ENCODE assay signal across 8 cellular contexts in genomic region chr1:153510984-153511410, GRCh38. TPM values are rescaled to one million over a fixed set of nuclear protein-coding genes. Genes with fewer than 3 reads are reported as not detected.
A peak's percentile ranks its signal among the peaks of the same experiment; 100 is the strongest.
DNase-seq lines count a peak whose midpoint lies in the region; ATAC-seq, FAIRE-seq and TF ChIP-seq lines count a peak whose summit lies in the region.

No MANE protein-coding gene starts in this region.

- ATAC-seq in A549, result peak; percentile 73 to 85

- POLR2A ChIA-PET in A549 (lab: Yijun Ruan, JAX), result no interaction called here

- 0 out of 3 replicates have a peak overlapping the region, but pooled peaks have one; percentile 12 for H3K4me2 ChIP-seq in A549

- no peak for TF ChIP-seq POLR2A in A549 (IDR thresholded peaks at IDR 0.05; ENCODE audit: low read length)

- no peak overlapping the region for H3K4me3 ChIP-seq in A549

- CTCF ChIA-PET in A549 (lab: Yijun Ruan, JAX), result interaction anchor here (0.6 to 13.0 kb wide), 69 partner anchors 10 to 762 kb away, joined by 3 to 273 read pairs (median 5); partner anchors contain the start of genes CHTOP, ILF2, PGLYRP4 and S100A1

- H3K4me1 ChIP-seq in A549, result peaks cover 43% of the 10 kb centered on the region

- peak; percentile 99 to 100 for TF ChIP-seq RAD21 in A549 (conservative IDR thresholded peaks at IDR 0.05 in 1 of 2, IDR thresholded peaks at IDR 0.05 in 1 of 2)

- no peaks in the 10 kb centered on the region for H3K9me3 ChIP-seq in A549

- 0% methylated on average over 7 of the region's 7 CpGs for WGBS in A549 (ENCODE audit: missing lambda C conversion rate)

- DNase-seq in A549 (ENCODE audit: low read depth in 1 of 2, low spot score in 1 of 2) (peak; percentile 84 to 88), GM18507 (ENCODE audit: extremely low spot score, insufficient read length, low read depth) (peak; percentile 71), NCI-H2029 treated with DMSO at 0.1 percent for 48 hours (lab: John Stamatoyannopoulos, UW) (peak; percentile 28), astrocyte of the hippocampus (ENCODE audit: low read depth, low spot score) (peak; percentile 90), iPS DF 4.7 (ENCODE audit: extremely low read depth, low spot score) (peak; percentile 72), HPDE6-E6E7 (ENCODE audit: extremely low spot score) (no peak)
- DNase-seq in stimulated activated CD4-positive, alpha-beta T cell treated with anti-CD3 and anti-CD28 coated beads, Interleukin-12 subunit alpha, Interleukin-12 subunit beta, amount 100 ng/mL, for 48 hours (ENCODE audit: low read depth in 2 of 3, low spot score in 1 of 3), result peak; percentile 58 to 81 (median 75)

- H3K27ac ChIP-seq in A549, result peak overlapping the region; percentile 72 to 87

- FAIRE-seq in A549 (lab: Jason Lieb, UNC) (no peak), GM18507 (lab: Jason Lieb, UNC) (peak; percentile 76), TTC549 (lab: Jason Lieb, UNC) (peak; percentile 83)

- TF ChIP-seq EP300 in A549 (IDR thresholded peaks at IDR 0.05), result no peak

- TF ChIP-seq CTCF in A549 (IDR thresholded peaks at IDR 0.05), result peak; percentile 94

TF ChIP-seq in A549, 52 proteins besides CTCF, POLR2A, EP300 and RAD21:
- TF ChIP-seq MYC (IDR thresholded peaks at IDR 0.05; ENCODE audit: borderline replicate concordance, low read length) (peak; percentile 96), E2F6 (IDR thresholded peaks at IDR 0.05; ENCODE audit: borderline replicate concordance, low read depth) (peak; percentile 76), JUN (IDR thresholded peaks at IDR 0.05) (no peak), USF2 (IDR thresholded peaks at IDR 0.05) (peak; percentile 53), MAX (IDR thresholded peaks at IDR 0.05) (peak; percentile 99), ESRRA (IDR thresholded peaks at IDR 0.05; ENCODE audit: borderline replicate concordance, low read length) (no peak), ZNF302 (CRISPR knock-in tag; IDR thresholded peaks at IDR 0.05) (0 out of 2 replicates have a peak, but pooled peaks have one; percentile 4), GATA3 (IDR thresholded peaks at IDR 0.05; ENCODE audit: borderline replicate concordance) (no peak), SMC3 (IDR thresholded peaks at IDR 0.05) (peak; percentile 97), ATOH8 (CRISPR knock-in tag; IDR thresholded peaks at IDR 0.05; ENCODE audit: low read depth) (0 out of 2 replicates have a peak, but pooled peaks have one; percentile 51)

RNA-seq across cellular contexts. Expression of gene S100A6, which starts 24.8 kb away (rescaled TPM):
- 898 and 1,226 TPM in 2 replicates for polyA plus RNA-seq in A549 (2011; rRNA removed)
- polyA plus RNA-seq in A549 (2012; cell fraction: cytosol; rRNA removed), result 1,879 and 1,929 TPM in 2 replicates
- 562 and 1,121 TPM in 2 replicates for polyA plus RNA-seq in A549 (2012; cell fraction: nucleus; rRNA removed)
- 2,810 to 4,567 TPM (median 3,552 TPM) in 3 replicates for polyA plus RNA-seq in A549 (2017; fragmentation: RNase III; extraction: RNeasy Plus Mini Kit Qiagen cat#74134 plus additional on column Dnase treatment)
- polyA minus RNA-seq in A549 (2011; rRNA and poly(A)+ RNA removed), result 472 and 476 TPM in 2 replicates

RNA-seq across cellular contexts. Expression of gene S100A5, which starts 29.7 kb away (rescaled TPM):
- 0.48 and 0.68 TPM in 2 replicates for polyA plus RNA-seq in A549 (2011; rRNA removed)
- 0.52 and 1.1 TPM in 2 replicates for polyA plus RNA-seq in A549 (2012; cell fraction: cytosol; rRNA removed)
- 0.92 and 1.3 TPM in 2 replicates for polyA plus RNA-seq in A549 (2012; cell fraction: nucleus; rRNA removed)
- polyA plus RNA-seq in A549 (2017; fragmentation: RNase III; extraction: RNeasy Plus Mini Kit Qiagen cat#74134 plus additional on column Dnase treatment), result 0.17 to 0.57 TPM (median 0.45 TPM) in 3 replicates
- not detected in 2 replicates for polyA minus RNA-seq in A549 (2011; rRNA and poly(A)+ RNA removed)

RNA-seq across cellular contexts. Expression of gene S100A4, which starts 34.6 kb away (rescaled TPM):
- polyA plus RNA-seq in A549 (2011; rRNA removed), result 590 and 814 TPM in 2 replicates
- polyA plus RNA-seq in A549 (2012; cell fraction: cytosol; rRNA removed), result 813 and 885 TPM in 2 replicates
- 347 and 601 TPM in 2 replicates for polyA plus RNA-seq in A549 (2012; cell fraction: nucleus; rRNA removed)
- polyA plus RNA-seq in A549 (2017; fragmentation: RNase III; extraction: RNeasy Plus Mini Kit Qiagen cat#74134 plus additional on column Dnase treatment), result 2,180 to 3,189 TPM (median 2,584 TPM) in 3 replicates
- polyA minus RNA-seq in A549 (2011; rRNA and poly(A)+ RNA removed), result 170 and 175 TPM in 2 replicates

RNA-seq across cellular contexts. Expression of gene S100A3, which starts 38.1 kb away (rescaled TPM):
- polyA plus RNA-seq in A549 (2011; rRNA removed) (25.0 and 25.4 TPM in 2 replicates), A549 (2017; fragmentation: RNase III; extraction: RNeasy Plus Mini Kit Qiagen cat#74134 plus additional on column Dnase treatment) (71.1 to 88.9 TPM (median 74.0 TPM) in 3 replicates)
- 73.2 and 85.8 TPM in 2 replicates for polyA plus RNA-seq in A549 (2012; cell fraction: cytosol; rRNA removed)
- polyA plus RNA-seq in A549 (2012; cell fraction: nucleus; rRNA removed), result 64.8 and 72.8 TPM in 2 replicates
- 16.9 and 18.6 TPM in 2 replicates for polyA minus RNA-seq in A549 (2011; rRNA and poly(A)+ RNA removed)

RNA-seq across cellular contexts. Expression of gene S100A7, which starts 50.5 kb away (rescaled TPM):
- polyA plus RNA-seq in A549 (2011; rRNA removed) (not detected in 2 replicates), A549 (2017; fragmentation: RNase III; extraction: RNeasy Plus Mini Kit Qiagen cat#74134 plus additional on column Dnase treatment) (not detected in 3 replicates)
- not detected in 2 replicates for polyA plus RNA-seq in A549 (2012; cell fraction: cytosol; rRNA removed)
- not detected in 2 replicates for polyA plus RNA-seq in A549 (2012; cell fraction: nucleus; rRNA removed)
- not detected in 2 replicates for polyA minus RNA-seq in A549 (2011; rRNA and poly(A)+ RNA removed)
